Comparison of ENCODE assay signal across 2 cellular contexts in the genomic region with DNA sequence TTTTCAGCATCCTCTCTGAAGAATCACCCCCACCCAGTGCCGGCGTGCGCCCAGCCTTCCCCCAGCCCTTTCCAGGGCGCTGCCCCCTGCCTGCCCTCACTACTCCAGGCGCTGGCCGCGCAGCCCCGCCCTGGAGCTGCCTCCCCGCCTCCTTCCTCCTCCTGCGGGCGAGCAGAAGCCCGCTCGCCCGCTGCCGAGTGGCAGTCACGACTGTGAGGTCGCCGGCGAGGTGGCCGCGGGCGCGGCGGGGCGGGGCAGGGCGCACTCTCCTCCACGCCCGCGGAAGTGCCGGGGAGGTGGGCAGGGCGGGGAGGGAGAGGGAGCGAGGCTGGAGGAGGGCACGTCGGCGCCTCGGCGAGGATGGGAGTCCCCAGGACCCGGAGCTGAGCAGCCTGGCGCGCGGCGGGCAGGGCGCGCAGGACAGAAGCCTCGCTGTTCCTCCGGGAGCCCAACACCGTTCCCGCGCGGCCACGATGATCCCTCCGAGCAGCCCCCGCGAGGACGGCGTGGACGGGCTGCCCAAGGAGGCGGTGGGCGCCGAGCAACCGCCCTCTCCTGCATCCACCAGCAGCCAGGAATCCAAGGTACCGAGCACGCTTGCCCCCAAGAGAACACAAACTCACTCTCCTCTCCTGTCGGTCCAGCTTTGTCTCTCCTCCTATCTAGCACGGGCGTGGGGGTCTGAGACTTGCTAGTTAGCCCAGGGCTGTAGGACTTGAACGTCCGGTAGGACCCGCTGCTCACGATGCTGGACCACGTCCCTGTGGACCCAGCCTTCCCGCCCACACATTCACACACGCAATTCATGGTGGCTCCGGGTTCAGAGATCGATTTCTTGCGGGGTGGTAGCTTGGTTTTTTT.
TF ChIP-seq lines count a peak whose summit lies in the region.

A gene with protein sequence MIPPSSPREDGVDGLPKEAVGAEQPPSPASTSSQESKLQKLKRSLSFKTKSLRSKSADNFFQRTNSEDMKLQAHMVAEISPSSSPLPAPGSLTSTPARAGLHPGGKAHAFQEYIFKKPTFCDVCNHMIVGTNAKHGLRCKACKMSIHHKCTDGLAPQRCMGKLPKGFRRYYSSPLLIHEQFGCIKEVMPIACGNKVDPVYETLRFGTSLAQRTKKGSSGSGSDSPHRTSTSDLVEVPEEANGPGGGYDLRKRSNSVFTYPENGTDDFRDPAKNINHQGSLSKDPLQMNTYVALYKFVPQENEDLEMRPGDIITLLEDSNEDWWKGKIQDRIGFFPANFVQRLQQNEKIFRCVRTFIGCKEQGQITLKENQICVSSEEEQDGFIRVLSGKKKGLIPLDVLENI (plus strand): TSS at position 334 of the 861 bp plus-strand sequence. CDS start 140 bp downstream, at position 474.

TF ChIP-seq in H1, 55 proteins besides CTCF, POLR2A, EP300 and RAD21 (continued from another document and continues in another):
- TF ChIP-seq EZH2 (IDR thresholded peaks at IDR 0.05; ENCODE audit: low read depth, low read length, severe bottlenecking) (no peak), ZNF274 (IDR thresholded peaks at IDR 0.05; ENCODE audit: borderline replicate concordance, extremely low read depth, low read length) (no peak), SIX5 (IDR thresholded peaks at IDR 0.05; ENCODE audit: low read depth, low read length) (no peak), ASH2L (IDR thresholded peaks at IDR 0.05; ENCODE audit: low read length) (no peak), POLR2AphosphoS5 (IDR thresholded peaks at IDR 0.05; ENCODE audit: low read depth, low read length) (no peak; the same call in 1 of the 2 replicates), PHF8 (conservative IDR thresholded peaks at IDR 0.05; ENCODE audit: low read depth, low read length) (0 out of 2 replicates have a peak, but pooled peaks have one; percentile 25), TCF12 (IDR thresholded peaks at IDR 0.05; ENCODE audit: low read depth, low read length) (no peak), BRCA1 (IDR thresholded peaks at IDR 0.05; ENCODE audit: low read depth, low read length) (no peak), RXRA (IDR thresholded peaks at IDR 0.05; ENCODE audit: insufficient read depth, low read depth, low read length) (no peak), SP4 (IDR thresholded peaks at IDR 0.05; ENCODE audit: low read length) (no peak), HDAC6 (IDR thresholded peaks at IDR 0.05; ENCODE audit: low read depth, low read length) (no peak)
- TF ChIP-seq, protein P1, sequence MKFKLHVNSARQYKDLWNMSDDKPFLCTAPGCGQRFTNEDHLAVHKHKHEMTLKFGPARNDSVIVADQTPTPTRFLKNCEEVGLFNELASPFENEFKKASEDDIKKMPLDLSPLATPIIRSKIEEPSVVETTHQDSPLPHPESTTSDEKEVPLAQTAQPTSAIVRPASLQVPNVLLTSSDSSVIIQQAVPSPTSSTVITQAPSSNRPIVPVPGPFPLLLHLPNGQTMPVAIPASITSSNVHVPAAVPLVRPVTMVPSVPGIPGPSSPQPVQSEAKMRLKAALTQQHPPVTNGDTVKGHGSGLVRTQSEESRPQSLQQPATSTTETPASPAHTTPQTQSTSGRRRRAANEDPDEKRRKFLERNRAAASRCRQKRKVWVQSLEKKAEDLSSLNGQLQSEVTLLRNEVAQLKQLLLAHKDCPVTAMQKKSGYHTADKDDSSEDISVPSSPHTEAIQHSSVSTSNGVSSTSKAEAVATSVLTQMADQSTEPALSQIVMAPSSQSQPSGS (IDR thresholded peaks at IDR 0.05; ENCODE audit: low read length) = no peak

TF ChIP-seq in GM12891, 5 proteins besides CTCF, POLR2A, EP300 and RAD21:
- TF ChIP-seq PAX5 (IDR thresholded peaks at IDR 0.05; ENCODE audit: insufficient read depth, low read length, severe bottlenecking) (no peak), SPI1 (IDR thresholded peaks at IDR 0.05; ENCODE audit: low read depth, low read length) (no peak), TAF1 (IDR thresholded peaks at IDR 0.05; ENCODE audit: low read depth, low read length) (no peak)
